ENCODE assay signal across 1 cellular context in the genomic region with DNA sequence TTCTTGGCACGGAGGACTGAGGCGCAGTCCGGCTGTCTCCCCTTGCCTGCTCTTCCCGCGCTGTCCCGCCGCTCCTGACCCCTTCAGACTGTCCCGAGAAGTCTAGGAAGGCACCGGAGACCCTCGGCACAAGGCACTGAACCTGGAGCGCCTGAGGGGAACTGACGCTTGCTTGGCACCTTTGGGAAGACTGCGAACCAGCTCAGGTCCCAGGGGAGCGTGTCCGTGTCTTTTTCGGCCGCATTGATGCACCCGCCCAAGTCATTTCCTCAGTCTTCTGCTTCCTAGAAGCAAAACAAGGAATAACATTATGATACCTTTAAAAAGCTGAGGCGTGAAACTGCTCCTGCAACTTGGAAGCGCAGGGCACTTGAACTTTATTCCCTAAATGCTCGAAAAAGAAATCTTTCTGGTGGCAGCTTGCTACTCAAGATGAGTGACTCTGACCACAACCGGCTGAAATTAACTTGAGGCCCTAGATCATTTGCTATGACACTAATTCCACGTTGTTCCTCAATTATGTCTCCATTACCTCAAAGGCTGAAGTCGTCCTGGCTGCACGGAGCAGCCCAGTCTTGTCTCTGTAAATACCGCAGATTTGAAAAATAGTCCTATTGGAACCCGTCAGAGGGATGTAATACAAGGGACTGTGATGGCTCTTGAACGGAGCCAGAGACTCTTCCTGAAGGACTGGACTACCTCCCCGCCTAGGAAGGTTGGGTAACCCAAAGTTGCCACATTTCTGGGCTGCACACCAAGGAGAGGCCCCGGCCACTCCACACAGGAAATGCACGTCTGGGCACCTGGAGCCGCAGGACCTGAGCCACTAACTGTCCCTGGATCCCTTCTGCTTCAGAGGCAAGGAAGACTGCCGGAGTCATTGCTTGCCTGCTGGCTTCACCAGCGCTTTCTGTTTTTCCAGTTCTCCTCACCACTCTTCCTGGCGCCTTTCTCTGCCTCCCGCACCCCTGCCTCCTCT.
TF ChIP-seq lines count a peak whose summit lies in the region.

No MANE protein-coding gene starts in this region.

TF ChIP-seq in endothelial cell of umbilical vein, 7 proteins besides CTCF, POLR2A, EP300 and RAD21 (continued from another document):
- no peak for TF ChIP-seq GATA2 (IDR thresholded peaks at IDR 0.05; ENCODE audit: insufficient read depth, insufficient read length, low read depth, low read length)
